In the genomic region with DNA sequence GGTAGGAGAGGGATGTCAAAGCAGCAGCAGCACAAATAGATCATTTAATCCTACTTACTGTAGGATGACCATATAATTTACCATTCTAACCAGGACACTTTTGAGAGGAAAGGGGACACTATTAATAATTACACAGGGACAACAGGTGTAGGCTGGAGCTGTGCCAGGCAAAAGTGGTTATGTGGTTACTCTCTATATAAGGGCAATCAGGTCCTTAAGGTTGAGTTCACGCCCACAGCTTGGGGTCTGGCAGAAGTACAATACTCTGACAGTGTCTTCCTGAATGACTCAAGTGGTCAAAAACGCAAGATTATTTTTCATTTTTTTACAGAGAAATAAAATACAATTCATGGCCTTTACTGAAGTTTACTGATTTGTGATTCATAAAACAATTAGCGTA, we compare ENCODE assay signal across 9 cellular contexts. TPM values are rescaled to one million over a fixed set of nuclear protein-coding genes. Genes with fewer than 3 reads are reported as not detected.
DNase-seq lines count a peak whose midpoint lies in the region; ATAC-seq and TF ChIP-seq lines count a peak whose summit lies in the region.
"Had no signal": no experiment of that assay in that cellular context is flagged by ENCODE, and none has a peak within 500 bp of the region (broad histone marks: within the 10 kb centered on the region; RNA-seq: fewer than 3 reads in every experiment).

No MANE protein-coding gene starts in this region.

- H3K27me3 ChIP-seq in adrenal gland: no peaks in the 10 kb centered on the region
- H3K27me3 ChIP-seq in psoas muscle (ENCODE audit: insufficient read depth in 3 of 3, low read length in 2 of 3): no peaks in the 10 kb centered on the region
- no peaks in the 10 kb centered on the region for H3K27me3 ChIP-seq in spleen (replicated peaks in 1 of 7)

- DNase-seq in Ammon's horn (ENCODE audit: low spot score): peak; percentile 8
- DNase-seq in NCI-H2196 (lab: John Stamatoyannopoulos, UW; ENCODE audit: unreplicated experiment): peak; percentile 80
- DNase-seq in adrenal gland: peak; percentile 28 to 73 (median 38)
- DNase-seq in psoas muscle: peak; percentile 59 to 63
- no peak for DNase-seq in amniotic stem cell (lab: John Stamatoyannopoulos, UW)
- DNase-seq in spleen: no peak

- TF ChIP-seq POLR2A in adrenal gland (IDR thresholded peaks at IDR 0.05) (no peak), spleen (IDR thresholded peaks at IDR 0.05) (no peak)

- H3K4me3 ChIP-seq in adrenal gland (no peak overlapping the region), psoas muscle (peak overlapping the region; percentile 83), spleen (no peak overlapping the region)

- H3K9me3 ChIP-seq in adrenal gland (replicated peaks in 1 of 3): no peaks in the 10 kb centered on the region
- H3K9me3 ChIP-seq in psoas muscle: no peaks in the 10 kb centered on the region
- no peaks in the 10 kb centered on the region for H3K9me3 ChIP-seq in spleen

- H3K27ac ChIP-seq in adrenal gland (no peak overlapping the region), psoas muscle (peak overlapping the region; percentile 92), spleen (no peak overlapping the region)

- 23 to 44% (median 37%) methylated on average over 3 of the region's 3 CpGs for WGBS in adrenal gland, 4 donors
- 47 to 64% (median 56%) methylated on average over 3 of the region's 3 CpGs for WGBS in psoas muscle, 3 donors
- WGBS in spleen, 5 donors: 33 to 39% (median 36%) methylated on average over 3 of the region's 3 CpGs

- intact Hi-C loops in adrenal gland (cut with DNase I) (no loop called here), psoas muscle (cut with DNase I) (no loop called here), spleen (cut with DNase I; ENCODE audit: low total_unique reads) (no loop called here)

- H3K36me3 ChIP-seq in adrenal gland (replicated peaks in 1 of 2): no peaks in the 10 kb centered on the region
- no peaks in the 10 kb centered on the region for H3K36me3 ChIP-seq in psoas muscle (ENCODE audit: insufficient read depth in 1 of 2, low read depth in 1 of 2)
- H3K36me3 ChIP-seq in spleen: peaks cover 0 to 9% (median 0%) of the 10 kb centered on the region in 6 donors

- ATAC-seq in GM18909 (IDR thresholded peaks at IDR 0.05; ENCODE audit: poor library complexity, unreplicated experiment) (peak; percentile 36), psoas muscle (peak in 3 of 4 donors; percentile 18 to 53 (median 26)), GM18511 (IDR thresholded peaks at IDR 0.05; ENCODE audit: unreplicated experiment) (no peak)
- ATAC-seq: activated naive CD4-positive, alpha-beta T cell treated with anti-CD3 and anti-CD28 coated beads, Interleukin-2, amount 50 U/mL, for 72 hours had no signal

- TF ChIP-seq CTCF in adrenal gland (IDR thresholded peaks at IDR 0.05) (no peak), psoas muscle (IDR thresholded peaks at IDR 0.05) (no peak), spleen (IDR thresholded peaks at IDR 0.05 in 8 of 11, conservative IDR thresholded peaks at IDR 0.05 in 3 of 11) (no peak)

- H3K4me1 ChIP-seq in adrenal gland (replicated peaks in 1 of 2): peaks cover 0 to 32% of the 10 kb centered on the region in 2 donors
- peaks cover 31% of the 10 kb centered on the region for H3K4me1 ChIP-seq in psoas muscle
- peaks cover 11 to 54% (median 38%) of the 10 kb centered on the region in 6 donors for H3K4me1 ChIP-seq in spleen

RNA-seq across cellular contexts. Expression of gene PREPL, which starts 2.8 kb away (rescaled TPM):
- total RNA-seq in adrenal gland (10 to 100 TPM; 40.3 to 79.8 (median 62.6) TPM), psoas muscle (10 to 100 TPM; 44.1 to 66.2 (median 50.0) TPM), spleen (10 to 100 TPM; 20.8 to 34.4 (median 29.2) TPM)
- polyA plus RNA-seq in adrenal gland (100 to 1,000 TPM in 1 of 3 donors, 1 to 10 TPM in 2; 8.3 to 122 (median 9.0) TPM), psoas muscle (10 to 100 TPM; 18.4 to 52.4 (median 19.5) TPM), spleen (1 to 10 TPM; 4.0 to 8.3 (median 7.0) TPM)

RNA-seq across cellular contexts. Expression of gene CAMKMT, which starts 3.2 kb away (rescaled TPM):
- total RNA-seq in adrenal gland (10 to 100 TPM in 3 of 8 donors, 1 to 10 TPM in 5; 2.6 to 12.6 (median 8.9) TPM), psoas muscle (1 to 10 TPM; 4.5 to 7.3 (median 5.5) TPM), spleen (10 to 100 TPM in 6 of 7 donors, 1 to 10 TPM in 1; 8.1 to 26.1 (median 11.1) TPM)
- polyA plus RNA-seq in adrenal gland (10 to 100 TPM in 1 of 3 donors, 1 to 10 TPM in 2; 5.1 to 14.0 (median 6.9) TPM), psoas muscle (1 to 10 TPM; 2.8 to 4.3 (median 3.3) TPM), spleen (1 to 10 TPM; 4.1 to 4.5 (median 4.4) TPM)

Comparison
In these comparisons a context has a peak if more than half of its experiments do, and no peak if none do; other contexts are left out.
1. DNase-seq: peak in Ammon's horn (single experiment), NCI-H2196 (single experiment), adrenal gland (7 of 7) and psoas muscle (2 of 2); none in amniotic stem cell (single experiment) and spleen (single experiment).